ENCODE assay signal across 7 cellular contexts in genomic region chr13:110869805-110870706, GRCh38. TPM values are rescaled to one million over a fixed set of nuclear protein-coding genes. Genes with fewer than 3 reads are reported as not detected.
DNase-seq lines count a peak whose midpoint lies in the region; ATAC-seq and TF ChIP-seq lines count a peak whose summit lies in the region.

No MANE protein-coding gene starts in this region.

- TF ChIP-seq POLR2A in body of pancreas (IDR thresholded peaks at IDR 0.05): peak in 2 of 3 donors; percentile 66 to 78

- no peaks in the 10 kb centered on the region for H3K27me3 ChIP-seq in body of pancreas
- H3K27me3 ChIP-seq in hepatocyte: no peaks in the 10 kb centered on the region

- DNase-seq in GM04503 (ENCODE audit: low read depth): peak; percentile 99
- peak; percentile 86 for DNase-seq in NCI-H146 treated with DMSO at 0.1 percent for 48 hours (lab: John Stamatoyannopoulos, UW; ENCODE audit: unreplicated experiment)
- DNase-seq in body of pancreas: peak; percentile 88 to 97 (median 92)
- peak; percentile 91 for DNase-seq in hepatocyte (ENCODE audit: low spot score)
- peak; percentile 100 for DNase-seq in retinal pigment epithelial cell (ENCODE audit: low read depth)
- DNase-seq in NCI-H1436 treated with DMSO at 0.1 percent for 48 hours (lab: John Stamatoyannopoulos, UW): no peak
- no peak for DNase-seq in GM19238 (ENCODE audit: insufficient read length, low spot score)

- peak overlapping the region; percentile 29 for H2AFZ ChIP-seq in hepatocyte

- peak; percentile 95 for ATAC-seq in body of pancreas

- peak overlapping the region; percentile 66 for H3K4me2 ChIP-seq in hepatocyte

- intact Hi-C loops in body of pancreas (cut with DNase I): no loop called here

- H3K9me2 ChIP-seq in hepatocyte (replicated peaks; ENCODE audit: insufficient read depth): no peaks in the 10 kb centered on the region

- 26 to 32% methylated on average over 18 to 34 of the region's 34 CpGs for WGBS in body of pancreas, 2 donors
- WGBS in hepatocyte (ENCODE audit: low lambda C conversion rate, missing lambda C conversion rate): 55% methylated on average over 32 of the region's 34 CpGs

- H3K4me1 ChIP-seq in body of pancreas (peaks cover 23% of the 10 kb centered on the region), hepatocyte (ENCODE audit: insufficient read depth) (peaks cover 17% of the 10 kb centered on the region)

- H3K9me3 ChIP-seq in body of pancreas (no peaks in the 10 kb centered on the region), hepatocyte (ENCODE audit: low read depth) (no peaks in the 10 kb centered on the region)

- H3K79me2 ChIP-seq in hepatocyte: no peaks in the 10 kb centered on the region

- peak in 4 of 7 experiments; percentile 24 to 52 (median 39) for TF ChIP-seq CTCF in body of pancreas (IDR thresholded peaks at IDR 0.05)
- TF ChIP-seq CTCF in hepatocyte (IDR thresholded peaks at IDR 0.05; ENCODE audit: poor library complexity): no peak
- TF ChIP-seq CTCF in retinal pigment epithelial cell (conservative IDR thresholded peaks at IDR 0.05; ENCODE audit: low read depth, low read length): peak; percentile 8

- H3K36me3 ChIP-seq in body of pancreas (replicated peaks in 1 of 2; ENCODE audit: insufficient read depth in 1 of 2, low read depth in 2 of 2): no peaks in the 10 kb centered on the region
- H3K36me3 ChIP-seq in hepatocyte (replicated peaks; ENCODE audit: insufficient read depth, low read depth): no peaks in the 10 kb centered on the region

- no peak overlapping the region for H3K4me3 ChIP-seq in body of pancreas
- no peak overlapping the region for H3K4me3 ChIP-seq in hepatocyte
- peak overlapping the region; percentile 23 for H3K4me3 ChIP-seq in retinal pigment epithelial cell (ENCODE audit: low read length)

- no peaks in the 10 kb centered on the region for H4K20me1 ChIP-seq in hepatocyte (ENCODE audit: insufficient read depth, poor library complexity, severe bottlenecking)

- H3K27ac ChIP-seq in body of pancreas (peak overlapping the region; percentile 66 to 90 (median 80)), hepatocyte (peak overlapping the region; percentile 84)

RNA-seq across cellular contexts. Expression of gene ANKRD10, which starts 44.8 kb away (rescaled TPM):
- 100 to 1,000 TPM; 117 to 124 TPM for total RNA-seq in body of pancreas
- total RNA-seq in hepatocyte: 135 and 143 TPM in 2 replicates
- polyA plus RNA-seq in hepatocyte: 104 and 135 TPM in 2 replicates

Comparison
In these comparisons a context has a peak if more than half of its experiments do, and no peak if none do; other contexts are left out.
1. DNase-seq: peak in GM04503 (single experiment), NCI-H146 treated with DMSO at 0.1 percent for 48 hours (single experiment), body of pancreas (4 of 4), hepatocyte (single experiment) and retinal pigment epithelial cell (single experiment); none in NCI-H1436 treated with DMSO at 0.1 percent for 48 hours (single experiment) and GM19238 (single experiment).